9 cellular contexts compared by ENCODE assay signal in the genomic region with DNA sequence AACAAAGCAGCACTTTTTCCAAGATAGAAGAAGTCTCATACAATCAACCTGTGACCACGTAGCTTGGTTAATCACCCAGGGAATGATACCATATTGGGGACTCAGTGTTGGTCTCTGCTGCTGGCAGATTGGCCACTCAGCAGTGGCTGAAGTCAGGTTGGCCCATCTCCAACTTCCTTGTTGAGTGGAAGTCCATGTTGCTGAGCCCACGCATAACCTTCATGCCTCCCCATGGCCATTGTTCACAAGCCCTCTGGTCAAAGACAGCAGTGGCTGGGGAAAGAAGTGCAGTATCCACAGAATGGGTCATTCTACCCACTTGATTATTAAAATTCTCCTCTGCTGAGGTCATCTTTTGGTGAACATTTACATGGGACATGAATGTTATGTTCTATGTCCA. TPM values are rescaled to one million over a fixed set of nuclear protein-coding genes. Genes with fewer than 3 reads are reported as not detected.
"Had no signal": no experiment of that assay in that cellular context is flagged by ENCODE, and none has a peak within 500 bp of the region (broad histone marks: within the 10 kb centered on the region; RNA-seq: fewer than 3 reads in every experiment).

No MANE protein-coding gene starts in this region.

- H3K27ac Mint-ChIP-seq: HFFc6, IgD-negative memory B cell had no signal

- H3K4me3 Mint-ChIP-seq: HFFc6, IgD-negative memory B cell had no signal

- H3K27me3 Mint-ChIP-seq: IgD-negative memory B cell had no signal

- H3K36me3 Mint-ChIP-seq: IgD-negative memory B cell had no signal

- H3K4me1 ChIP-seq: HAP-1 had no signal

- H3K4me1 Mint-ChIP-seq: IgD-negative memory B cell had no signal

- H3K9me3 Mint-ChIP-seq: IgD-negative memory B cell had no signal

- ATAC-seq: HCT116, HepG2 had no signal

- DNase-seq: GM23248, GOT3, H7, HFFc6 had no signal

- H3K36me3 ChIP-seq: HAP-1 had no signal

- H3K27ac ChIP-seq: GM23248, HL-60 had no signal

- H3K4me3 ChIP-seq: GM23248, HAP-1 had no signal

- H3K9me3 ChIP-seq: HAP-1 had no signal

RNA-seq across cellular contexts. Expression of a gene that starts 38.5 kb away (rescaled TPM):
- total RNA-seq: GM23248 had no signal
